Comparison of ENCODE assay signal across 1 cellular context in genomic region chr1:8026976-8027747, GRCh38.
A peak's percentile ranks its signal among the peaks of the same experiment; 100 is the strongest.
TF ChIP-seq lines count a peak whose summit lies in the region.

No MANE protein-coding gene starts in this region.

TF ChIP-seq in HepG2, 621 proteins besides CTCF, POLR2A, EP300 and RAD21 (continued from another document and continues in another):
- TF ChIP-seq ZNF280D (CRISPR knock-in tag; IDR thresholded peaks at IDR 0.05) (no peak), JUN (CRISPR knock-in tag; IDR thresholded peaks at IDR 0.05) (no peak), SP2 (CRISPR knock-in tag; IDR thresholded peaks at IDR 0.05) (peak; percentile 49; the same call in 1 of the 2 replicates), ELF4 (CRISPR knock-in tag; IDR thresholded peaks at IDR 0.05; ENCODE audit: borderline replicate concordance) (peak; percentile 57; the same call in 1 of the 2 replicates), ZNF878 (CRISPR knock-in tag; IDR thresholded peaks at IDR 0.05) (peak; percentile 78), ZSCAN20 (CRISPR knock-in tag; IDR thresholded peaks at IDR 0.05; ENCODE audit: borderline replicate concordance) (no peak), PRDM10 (CRISPR knock-in tag; IDR thresholded peaks at IDR 0.05; ENCODE audit: low read depth) (peak; percentile 14), MTF2 (CRISPR knock-in tag; IDR thresholded peaks at IDR 0.05; ENCODE audit: borderline replicate concordance) (no peak), ZKSCAN1 (IDR thresholded peaks at IDR 0.05; ENCODE audit: low read length) (no peak), ZNF20 (CRISPR knock-in tag; IDR thresholded peaks at IDR 0.05) (peak; percentile 53; the same call in 1 of the 2 replicates), KMT2A (CRISPR knock-in tag; IDR thresholded peaks at IDR 0.05) (no peak), ZXDC (CRISPR knock-in tag; IDR thresholded peaks at IDR 0.05) (no peak), ZMYM4 (CRISPR knock-in tag; IDR thresholded peaks at IDR 0.05) (no peak; the same call in 1 of the 2 replicates), KLF16 (CRISPR knock-in tag; IDR thresholded peaks at IDR 0.05) (peak in 1 of 2 experiments; percentile 75; a peak in 2 of 4 replicates), ZNF430 (CRISPR knock-in tag; IDR thresholded peaks at IDR 0.05) (peak; percentile 88), ZNF550 (CRISPR knock-in tag; IDR thresholded peaks at IDR 0.05; ENCODE audit: borderline replicate concordance) (no peak), TBP (CRISPR knock-in tag; IDR thresholded peaks at IDR 0.05) (no peak), ZNF7 (CRISPR knock-in tag; IDR thresholded peaks at IDR 0.05) (0 out of 2 replicates have a peak, but pooled peaks have one; percentile 23), PTBP1 (IDR thresholded peaks at IDR 0.05; ENCODE audit: low read depth, low read length, poor library complexity, severe bottlenecking) (no peak), ZZZ3 (CRISPR knock-in tag; IDR thresholded peaks at IDR 0.05; ENCODE audit: borderline replicate concordance) (no peak), ZNF576 (CRISPR knock-in tag; IDR thresholded peaks at IDR 0.05) (no peak), NFRKB (IDR thresholded peaks at IDR 0.05) (no peak), ZNF451 (CRISPR knock-in tag; IDR thresholded peaks at IDR 0.05) (no peak), KDM1A (CRISPR knock-in tag; IDR thresholded peaks at IDR 0.05) (no peak), HINFP (CRISPR knock-in tag; IDR thresholded peaks at IDR 0.05; ENCODE audit: low read depth) (no peak), ARNTL (CRISPR knock-in tag; IDR thresholded peaks at IDR 0.05) (peak; percentile 73), ZNF678 (CRISPR knock-in tag; IDR thresholded peaks at IDR 0.05) (no peak), ZNF703 (CRISPR knock-in tag; IDR thresholded peaks at IDR 0.05; ENCODE audit: borderline replicate concordance) (peak; percentile 98), DZIP1 (CRISPR knock-in tag; IDR thresholded peaks at IDR 0.05) (no peak), ZNF382 (CRISPR knock-in tag; IDR thresholded peaks at IDR 0.05; ENCODE audit: borderline replicate concordance) (no peak), NFE2L2 (IDR thresholded peaks at IDR 0.05; ENCODE audit: low read length) (no peak), RCOR2 (CRISPR knock-in tag; IDR thresholded peaks at IDR 0.05) (peak; percentile 71), NBN (conservative IDR thresholded peaks at IDR 0.05) (0 out of 2 replicates have a peak, but pooled peaks have one; percentile 77), IRF9 (CRISPR knock-in tag; IDR thresholded peaks at IDR 0.05; ENCODE audit: borderline replicate concordance) (peak; percentile 60), REST (IDR thresholded peaks at IDR 0.05; ENCODE audit: borderline replicate concordance in 1 of 2, low read depth in 1 of 2, low read length in 2 of 2) (peak in 1 of 2 experiments; percentile 66; a peak in 1 of 4 replicates), SNAPC2 (CRISPR knock-in tag; IDR thresholded peaks at IDR 0.05) (0 out of 2 replicates have a peak, but pooled peaks have one; percentile 48), ZNF292 (CRISPR knock-in tag; IDR thresholded peaks at IDR 0.05; ENCODE audit: borderline replicate concordance, low read depth) (peak; percentile 42; the same call in 1 of the 2 replicates), NFIC (IDR thresholded peaks at IDR 0.05; ENCODE audit: low read length) (peak; percentile 94), TAF15 (IDR thresholded peaks at IDR 0.05; ENCODE audit: low read depth, low read length, poor library complexity, severe bottlenecking) (no peak), ATF4 (CRISPR knock-in tag; IDR thresholded peaks at IDR 0.05) (peak in 1 of 2 experiments; percentile 92; a peak in 2 of 4 replicates), NFYC (CRISPR knock-in tag; IDR thresholded peaks at IDR 0.05) (0 out of 2 replicates have a peak, but pooled peaks have one; percentile 27), CBX2 (IDR thresholded peaks at IDR 0.05; ENCODE audit: low read depth, low read length) (no peak), CBX2 (CRISPR knock-in tag; IDR thresholded peaks at IDR 0.05; ENCODE audit: low read depth) (no peak)
